16 cellular contexts compared by ENCODE assay signal in the genomic region with DNA sequence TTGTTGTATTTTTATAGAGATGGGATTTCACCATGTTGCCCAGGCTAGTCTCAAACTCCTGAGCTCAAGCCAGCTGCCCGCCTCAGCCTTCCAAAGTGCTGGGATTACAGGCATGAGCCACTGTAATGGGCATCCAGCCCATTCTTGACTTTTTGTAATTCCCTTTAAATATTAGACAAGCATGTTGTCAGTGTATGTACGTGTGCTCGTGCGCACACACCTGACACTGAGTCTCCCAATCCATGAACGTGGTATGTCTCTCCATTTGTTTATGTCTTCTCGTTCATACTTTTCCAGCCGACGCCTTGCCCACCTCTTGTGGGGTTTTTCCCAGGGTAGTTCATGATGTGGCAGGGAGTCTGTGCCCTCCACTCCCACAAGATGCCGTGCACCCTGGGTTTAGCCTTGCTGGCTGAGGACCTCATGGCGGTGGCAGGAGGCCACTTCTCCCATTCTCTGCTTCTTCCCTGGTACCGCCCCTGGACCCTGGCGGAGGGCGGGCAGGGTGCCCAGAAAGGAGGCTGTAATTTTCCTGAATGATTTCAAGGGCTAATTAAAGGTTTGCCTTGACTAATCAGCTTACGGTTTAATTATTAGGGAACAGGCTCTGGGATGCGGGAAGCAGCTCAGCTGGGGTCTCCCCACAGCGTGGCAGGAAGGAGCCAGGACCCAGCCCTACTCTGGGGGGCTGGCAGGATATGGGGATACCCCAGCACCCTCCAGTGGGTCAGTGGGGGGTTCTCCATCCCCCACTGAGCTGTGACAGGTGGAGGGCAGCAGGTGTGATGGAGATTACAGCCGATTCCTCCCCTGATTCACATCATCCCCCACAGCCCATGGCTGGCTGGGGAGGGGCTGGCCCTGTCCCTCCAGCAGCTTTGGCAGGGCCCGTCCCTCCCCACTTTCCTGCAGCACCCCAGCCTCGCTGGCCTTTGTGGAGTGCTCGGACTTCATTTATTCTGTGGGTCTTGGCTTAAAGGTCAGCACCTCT. TPM values are rescaled to one million over a fixed set of nuclear protein-coding genes. Genes with fewer than 3 reads are reported as not detected.
DNase-seq lines count a peak whose midpoint lies in the region; ATAC-seq, FAIRE-seq and TF ChIP-seq lines count a peak whose summit lies in the region.
"Had no signal": no experiment of that assay in that cellular context is flagged by ENCODE, and none has a peak within 500 bp of the region (broad histone marks: within the 10 kb centered on the region; RNA-seq: fewer than 3 reads in every experiment).

No MANE protein-coding gene starts in this region.

- H2BK120ac ChIP-seq in H1 (replicated peaks; ENCODE audit: low read depth, low read length) (no peak overlapping the region), neuronal stem cell (ENCODE audit: low read depth, low read length) (no peak overlapping the region)

- H3K9ac ChIP-seq in H1 (replicated peaks in 1 of 4; ENCODE audit: extremely low read depth in 1 of 4, low read depth in 3 of 4, low read length in 3 of 4) = no peak overlapping the region
- H3K9ac ChIP-seq in neuronal stem cell (ENCODE audit: low read depth, low read length, poor library complexity) = no peak overlapping the region
- H3K9ac ChIP-seq: BLaER1, GM23248 had no signal

- TF ChIP-seq RAD21 in H1 (IDR thresholded peaks at IDR 0.05 in 1 of 2, conservative IDR thresholded peaks at IDR 0.05 in 1 of 2; ENCODE audit: low read depth in 2 of 2, low read length in 2 of 2) = no peak

- H3K27me3 ChIP-seq in H7 (ENCODE audit: control insufficient read depth, insufficient read depth, low read length) (no peaks in the 10 kb centered on the region), H1 (replicated peaks in 1 of 4; ENCODE audit: control insufficient read depth in 3 of 4, extremely low read depth in 1 of 4, insufficient read depth in 3 of 4, low read length in 3 of 4) (no peaks in the 10 kb centered on the region), neuronal stem cell (ENCODE audit: control insufficient read depth in 3 of 3, insufficient read depth in 3 of 3, low read depth in 1 of 3, low read length in 3 of 3) (no peaks in the 10 kb centered on the region)
- H3K27me3 ChIP-seq: BLaER1 had no signal

- peaks cover 21 to 58% (median 42%) of the 10 kb centered on the region in 4 experiments for H3K4me1 ChIP-seq in H1 (replicated peaks in 1 of 4; ENCODE audit: control insufficient read depth in 3 of 4, insufficient read depth in 4 of 4, low read length in 3 of 4)
- H3K4me1 ChIP-seq in neuronal stem cell (ENCODE audit: control insufficient read depth in 2 of 2, insufficient read depth in 1 of 2, low read depth in 1 of 2, low read length in 2 of 2) = peaks cover 17 to 28% of the 10 kb centered on the region in 2 donors
- H3K4me1 ChIP-seq: psoas muscle had no signal

- H3K27ac Mint-ChIP-seq in natural killer cell treated with Interleukin-12 subunit alpha and Interleukin-12 subunit beta and Interleukin-15 and Interleukin-18, amount 100 ng/mL, for 72 hours = no peak overlapping the region
- H3K27ac Mint-ChIP-seq: activated naive CD8-positive, alpha-beta T cell treated with anti-CD3 and anti-CD28 coated beads, Interleukin-2, amount 50 U/mL, for 24 hours had no signal

- DNase-seq in H7 (peak; percentile 62), NCI-H345 treated with DMSO at 0.1 percent for 48 hours (lab: John Stamatoyannopoulos, UW; ENCODE audit: unreplicated experiment) (peak; percentile 40), H1 (ENCODE audit: low read depth in 1 of 2, low spot score in 2 of 2) (no peak), neuronal stem cell (ENCODE audit: low spot score) (no peak), NCI-H2107 treated with DMSO at 0.1 percent for 48 hours (lab: John Stamatoyannopoulos, UW; ENCODE audit: unreplicated experiment) (no peak), omental fat pad (ENCODE audit: low spot score) (no peak)
- no peak for DNase-seq in natural killer cell treated with Interleukin-12 subunit alpha and Interleukin-12 subunit beta and Interleukin-15 and Interleukin-18, amount 100 ng/mL, for 72 hours (ENCODE audit: low spot score)
- no peak for DNase-seq in activated CD4-positive, alpha-beta T cell treated with anti-CD3 and anti-CD28 coated beads, Interleukin-2, amount 50 U/mL, for 48 hours
- DNase-seq: activated naive CD8-positive, alpha-beta T cell treated with anti-CD3 and anti-CD28 coated beads, Interleukin-2, amount 50 U/mL, for 24 hours; dermis blood vessel endothelial cell; EL; GM23248; psoas muscle; SW 1271 had no signal

- ATAC-seq in natural killer cell treated with Interleukin-12 subunit alpha and Interleukin-12 subunit beta and Interleukin-15 and Interleukin-18, amount 100 ng/mL, for 72 hours = no peak
- ATAC-seq in omental fat pad (ENCODE audit: low FRiP score) = no peak
- ATAC-seq: activated naive CD8-positive, alpha-beta T cell treated with anti-CD3 and anti-CD28 coated beads, Interleukin-2, amount 50 U/mL, for 24 hours; psoas muscle had no signal

- peak overlapping the region; percentile 80 for H3K4ac ChIP-seq in H1 (replicated peaks; ENCODE audit: insufficient read length, low read depth, low read length)
- H3K4ac ChIP-seq in neuronal stem cell (ENCODE audit: low read length) = peak overlapping the region; percentile 57

- no peak overlapping the region for H3K23ac ChIP-seq in H1 (ENCODE audit: insufficient read length)
- H3K23ac ChIP-seq in neuronal stem cell (ENCODE audit: low read depth, low read length, poor library complexity) = peak overlapping the region; percentile 8

- WGBS in H1 (ENCODE audit: extremely low coverage in 1 of 2, insufficient coverage in 1 of 2, insufficient read length in 1 of 2, insufficient replicate concordance in 2 of 2, low coverage in 1 of 2, low lambda C conversion rate in 2 of 2, missing lambda C conversion rate in 1 of 2), 2 experiments = 78% methylated on average over 20 of the region's 20 CpGs; no CpG with 5 or more reads in 1 of the 2 experiments
- WGBS in neuronal stem cell (ENCODE audit: extremely low coverage in 2 of 2, insufficient read length in 2 of 2, insufficient replicate concordance in 1 of 2), 2 donors = no CpG with 5 or more reads among the region's 20 CpGs

- peaks cover 2 to 8% of the 10 kb centered on the region in 2 experiments for H4K20me1 ChIP-seq in H1 (replicated peaks in 1 of 2; ENCODE audit: control insufficient read depth in 1 of 2, insufficient read depth in 2 of 2, low read length in 2 of 2)

- POLR2A ChIA-PET in H1 (lab: Charles Lee; ENCODE audit: partially characterized antibody) = interaction anchor here (0.7 to 2.2 kb wide), 7 partner anchors 9 to 29 kb away, joined by 3 to 9 read pairs (median 3); partner anchors contain the start of gene PAK4

- no peaks in the 10 kb centered on the region for H3K9me3 Mint-ChIP-seq in natural killer cell treated with Interleukin-12 subunit alpha and Interleukin-12 subunit beta and Interleukin-15 and Interleukin-18, amount 100 ng/mL, for 72 hours
- H3K9me3 Mint-ChIP-seq: activated naive CD8-positive, alpha-beta T cell treated with anti-CD3 and anti-CD28 coated beads, Interleukin-2, amount 50 U/mL, for 24 hours had no signal

- H3K9me3 ChIP-seq in H1 (ENCODE audit: insufficient read depth in 2 of 2, low read depth in 1 of 2, low read length in 1 of 2) (no peaks in the 10 kb centered on the region), neuronal stem cell (replicated peaks in 1 of 2; ENCODE audit: control insufficient read depth in 2 of 2, insufficient read depth in 1 of 2, low read depth in 1 of 2, low read length in 2 of 2) (no peaks in the 10 kb centered on the region)
- H3K9me3 ChIP-seq: BLaER1, psoas muscle had no signal

- no peak for TF ChIP-seq POLR2A in H1 (IDR thresholded peaks at IDR 0.05; ENCODE audit: control extremely low read depth in 1 of 2, low read depth in 2 of 2, low read length in 2 of 2)

- peaks cover 0 to 22% of the 10 kb centered on the region in 2 donors for H3K4me1 Mint-ChIP-seq in natural killer cell treated with Interleukin-12 subunit alpha and Interleukin-12 subunit beta and Interleukin-15 and Interleukin-18, amount 100 ng/mL, for 72 hours (ENCODE audit: low read depth in 2 of 2)

- peak overlapping the region; percentile 88; the same call in 1 of the 2 replicates for H2BK5ac ChIP-seq in H1 (ENCODE audit: low read depth, low read length)
- peak overlapping the region; percentile 77 for H2BK5ac ChIP-seq in neuronal stem cell (ENCODE audit: low read length)

- peak overlapping the region; percentile 95; the same call in 1 of the 2 replicates for H2BK12ac ChIP-seq in H1 (ENCODE audit: low read depth, low read length)
- peak overlapping the region; percentile 1 for H2BK12ac ChIP-seq in neuronal stem cell (ENCODE audit: low read length)

- FAIRE-seq in H1 (lab: Jason Lieb, UNC) = no peak
- FAIRE-seq: GM12892 had no signal

- H3K14ac ChIP-seq in H1 (ENCODE audit: insufficient read length) = no peak overlapping the region
- peak overlapping the region; percentile 77 for H3K14ac ChIP-seq in neuronal stem cell (ENCODE audit: low read length)

- H3K27ac ChIP-seq in H1 (ENCODE audit: low read depth, low read length) (peak overlapping the region; percentile 21; the same call in 1 of the 2 replicates), neuronal stem cell (replicated peaks; ENCODE audit: low read length) (peak overlapping the region; percentile 78)
- H3K27ac ChIP-seq: GM23248, psoas muscle had no signal

- peak overlapping the region; percentile 92 for H2BK15ac ChIP-seq in H1 (ENCODE audit: low read length)
- peak overlapping the region; percentile 73 for H2BK15ac ChIP-seq in neuronal stem cell (ENCODE audit: low read length)

- TF ChIP-seq CTCF in H1 (IDR thresholded peaks at IDR 0.05; ENCODE audit: control extremely low read depth in 1 of 3, insufficient read depth in 1 of 3, low read depth in 1 of 3, low read length in 3 of 3) = no peak
- no peak for TF ChIP-seq CTCF in omental fat pad (IDR thresholded peaks at IDR 0.05)

- CTCF ChIA-PET in H1 (lab: Charles Lee; ENCODE audit: partially characterized antibody) = interaction anchor here (1.3 to 2.7 kb wide), 4 partner anchors 14 to 37 kb away, joined by 3 to 8 read pairs (median 4); no protein-coding TSS in a partner anchor

- H3K23me2 ChIP-seq in H1 (ENCODE audit: low read depth, low read length) = no peaks in the 10 kb centered on the region; the same call in 1 of the 2 replicates

- H3K79me2 ChIP-seq in H1 (ENCODE audit: control insufficient read depth in 1 of 2, insufficient read depth in 2 of 2, low read length in 2 of 2) = peaks cover 2 to 89% of the 10 kb centered on the region in 2 experiments; a peak in 3 of 4 replicates

- H3K56ac ChIP-seq in H1 (replicated peaks; ENCODE audit: insufficient read length, low read depth, low read length) = no peak overlapping the region

- H3K36me3 ChIP-seq in H7 (replicated peaks; ENCODE audit: control insufficient read depth, insufficient read depth, low read length) (no peaks in the 10 kb centered on the region), H1 (ENCODE audit: control insufficient read depth in 2 of 4, insufficient read depth in 4 of 4, low read length in 3 of 4) (no peaks in the 10 kb centered on the region), neuronal stem cell (replicated peaks in 1 of 2; ENCODE audit: control insufficient read depth in 2 of 2, insufficient read depth in 2 of 2, low read length in 2 of 2) (no peaks in the 10 kb centered on the region)

- H2AFZ ChIP-seq in H1 (ENCODE audit: low read length) (no peak overlapping the region), neuronal stem cell (ENCODE audit: low read length) (no peak overlapping the region)
- H2AFZ ChIP-seq: GM23248 had no signal

- no peaks in the 10 kb centered on the region for H3K27me3 Mint-ChIP-seq in natural killer cell treated with Interleukin-12 subunit alpha and Interleukin-12 subunit beta and Interleukin-15 and Interleukin-18, amount 100 ng/mL, for 72 hours
- H3K27me3 Mint-ChIP-seq: activated naive CD8-positive, alpha-beta T cell treated with anti-CD3 and anti-CD28 coated beads, Interleukin-2, amount 50 U/mL, for 24 hours had no signal

- no peak overlapping the region for H3K4me3 ChIP-seq in H7 (ENCODE audit: insufficient read depth, low read depth, low read length)
- peak overlapping the region in 1 of 4 experiments; percentile 22; a peak in 1 of 8 replicates for H3K4me3 ChIP-seq in H1 (ENCODE audit: extremely low read depth in 1 of 4, insufficient read depth in 2 of 4, low read depth in 3 of 4, low read length in 4 of 4)
- no peak overlapping the region for H3K4me3 ChIP-seq in neuronal stem cell (ENCODE audit: low read length in 2 of 2)
- H3K4me3 ChIP-seq: BLaER1, GM23248, psoas muscle had no signal

- no peak for TF ChIP-seq EP300 in H1 (IDR thresholded peaks at IDR 0.05; ENCODE audit: borderline replicate concordance in 1 of 2, low read depth in 2 of 2, low read length in 2 of 2)

- H3K4me2 ChIP-seq in H1 (ENCODE audit: insufficient read depth in 1 of 2, low read depth in 2 of 2, low read length in 2 of 2) (peak overlapping the region; percentile 49 to 68), neuronal stem cell (ENCODE audit: insufficient read depth, low read length, poor library complexity, severe bottlenecking) (peak overlapping the region; percentile 30)

- H4K5ac ChIP-seq in H1 (ENCODE audit: insufficient read length, low read depth, low read length) = no peak overlapping the region

- peaks cover 37% of the 10 kb centered on the region for H3K79me1 ChIP-seq in H1 (ENCODE audit: low read depth, low read length)
- H3K79me1 ChIP-seq in neuronal stem cell (ENCODE audit: low read depth, low read length) = peaks cover 10% of the 10 kb centered on the region

- H3K36me3 Mint-ChIP-seq in natural killer cell treated with Interleukin-12 subunit alpha and Interleukin-12 subunit beta and Interleukin-15 and Interleukin-18, amount 100 ng/mL, for 72 hours = no peaks in the 10 kb centered on the region

- H4K8ac ChIP-seq in H1 (ENCODE audit: extremely low read depth, insufficient read depth, low read length) (peak overlapping the region; percentile 7; the same call in 1 of the 2 replicates), neuronal stem cell (ENCODE audit: low read depth, low read length) (no peak overlapping the region)

- H4K91ac ChIP-seq in H1 (replicated peaks; ENCODE audit: insufficient read length, low read length) (peak overlapping the region; percentile 57), neuronal stem cell (ENCODE audit: low read depth, low read length, poor library complexity) (peak overlapping the region; percentile 92)

- H3K18ac ChIP-seq in H1 (ENCODE audit: extremely low read depth, low read length) (peak overlapping the region; percentile 87), neuronal stem cell (ENCODE audit: low read length) (peak overlapping the region; percentile 90)

- H2AK5ac ChIP-seq in H1 (ENCODE audit: low read depth, low read length) (peak overlapping the region; percentile 75; the same call in 1 of the 2 replicates), neuronal stem cell (ENCODE audit: low read depth, low read length) (peak overlapping the region; percentile 65)

- H2BK20ac ChIP-seq in H1 (ENCODE audit: low read length) = peak overlapping the region; percentile 93

- no peak overlapping the region for H3K4me3 Mint-ChIP-seq in natural killer cell treated with Interleukin-12 subunit alpha and Interleukin-12 subunit beta and Interleukin-15 and Interleukin-18, amount 100 ng/mL, for 72 hours
- H3K4me3 Mint-ChIP-seq: activated naive CD8-positive, alpha-beta T cell treated with anti-CD3 and anti-CD28 coated beads, Interleukin-2, amount 50 U/mL, for 24 hours had no signal

RNA-seq across cellular contexts. Expression of gene PAK4, which starts 12.9 kb away (rescaled TPM):
- total RNA-seq in H7 (2014; rRNA removed; shearing (Covaris generic)) = 14.0 and 15.6 TPM in 2 replicates
- 64.4 and 67.6 TPM in 2 replicates for total RNA-seq in H1 (2021; fragmentation: NEBNext Ultra II Directional; extraction: Animal tissue kit (Norgen Biotek cat#: 25700))
- polyA plus RNA-seq in H1 (2011; rRNA removed) = 50.7 and 107 TPM in 2 replicates
- 55.5 TPM for polyA plus RNA-seq in H1 (2011; cell fraction: cytosol; rRNA removed)
- 89.7 TPM for polyA plus RNA-seq in H1 (2011; cell fraction: nucleus; rRNA removed)
- 40.5 to 57.3 TPM (median 53.1 TPM) in 4 replicates for polyA plus RNA-seq in H1 (2012, experiment 1 of 2)
- polyA plus RNA-seq in H1 (2012, experiment 2 of 2) = 64.2 TPM
- 47.5 TPM for polyA plus RNA-seq in H1 (2013, experiment 1 of 2)
- 47.5 TPM for polyA plus RNA-seq in H1 (2013, experiment 2 of 2)
- polyA minus RNA-seq in H1 (2011; rRNA and poly(A)+ RNA removed) = 17.7 and 25.9 TPM in 2 replicates
- 39.9 TPM for polyA minus RNA-seq in H1 (2011; cell fraction: cytosol; rRNA and poly(A)+ RNA removed)
- 22.8 TPM for polyA minus RNA-seq in H1 (2011; cell fraction: nucleus; rRNA and poly(A)+ RNA removed)
- polyA plus RNA-seq in neuronal stem cell (2013, experiment 1 of 2) = 102 TPM
- 96.5 TPM for polyA plus RNA-seq in neuronal stem cell (2013, experiment 2 of 2)
- total RNA-seq in natural killer cell treated with Interleukin-12 subunit alpha and Interleukin-12 subunit beta and Interleukin-15 and Interleukin-18, amount 100 ng/mL, for 72 hours = 10 to 100 TPM; 18.3 to 22.9 TPM
- total RNA-seq in omental fat pad = 1 to 10 TPM; 4.6 to 9.8 (median 6.3) TPM

RNA-seq across cellular contexts. Expression of gene ACP7, which starts 54.3 kb away (rescaled TPM):
- 0.14 TPM in 1 of 2 replicates, not detected in the other for total RNA-seq in H7 (2014; rRNA removed; shearing (Covaris generic))
- 0.50 and 0.98 TPM in 2 replicates for total RNA-seq in H1 (2021; fragmentation: NEBNext Ultra II Directional; extraction: Animal tissue kit (Norgen Biotek cat#: 25700))
- 0.27 and 0.58 TPM in 2 replicates for polyA plus RNA-seq in H1 (2011; rRNA removed)
- polyA plus RNA-seq in H1 (2011; cell fraction: cytosol; rRNA removed) = 0.36 TPM
- polyA plus RNA-seq in H1 (2011; cell fraction: nucleus; rRNA removed) = 0.83 TPM
- 0.55 to 0.78 TPM (median 0.67 TPM) in 4 replicates for polyA plus RNA-seq in H1 (2012, experiment 1 of 2)
- 0.45 TPM for polyA plus RNA-seq in H1 (2012, experiment 2 of 2)
- polyA plus RNA-seq in H1 (2013, experiment 1 of 2) = 0.30 TPM
- polyA plus RNA-seq in H1 (2013, experiment 2 of 2) = 0.29 TPM
- 0.19 and 0.76 TPM in 2 replicates for polyA minus RNA-seq in H1 (2011; rRNA and poly(A)+ RNA removed)
- not detected for polyA minus RNA-seq in H1 (2011; cell fraction: cytosol; rRNA and poly(A)+ RNA removed)
- polyA minus RNA-seq in H1 (2011; cell fraction: nucleus; rRNA and poly(A)+ RNA removed) = 0.70 TPM
- polyA plus RNA-seq in neuronal stem cell (2013, experiment 1 of 2) = not detected
- polyA plus RNA-seq in neuronal stem cell (2013, experiment 2 of 2) = not detected
- under 1 TPM in 1 of 2 donors, not detected in 1; 0.36 TPM for total RNA-seq in natural killer cell treated with Interleukin-12 subunit alpha and Interleukin-12 subunit beta and Interleukin-15 and Interleukin-18, amount 100 ng/mL, for 72 hours
- not detected for total RNA-seq in omental fat pad
- total RNA-seq: dermis blood vessel endothelial cell, GM23248, psoas muscle had no signal

RNA-seq across cellular contexts. Expression of gene NCCRP1, which starts 58.2 kb away (rescaled TPM):
- not detected in 2 replicates for total RNA-seq in H7 (2014; rRNA removed; shearing (Covaris generic))
- total RNA-seq in H1 (2021; fragmentation: NEBNext Ultra II Directional; extraction: Animal tissue kit (Norgen Biotek cat#: 25700)) = 2.8 and 3.2 TPM in 2 replicates
- 7.9 and 11.2 TPM in 2 replicates for polyA plus RNA-seq in H1 (2011; rRNA removed)
- polyA plus RNA-seq in H1 (2011; cell fraction: cytosol; rRNA removed) = 3.8 TPM
- 3.1 TPM for polyA plus RNA-seq in H1 (2011; cell fraction: nucleus; rRNA removed)
- polyA plus RNA-seq in H1 (2012, experiment 1 of 2) = 1.9 to 4.0 TPM (median 2.6 TPM) in 4 replicates
- polyA plus RNA-seq in H1 (2012, experiment 2 of 2) = 2.5 TPM
- 2.1 TPM for polyA plus RNA-seq in H1 (2013, experiment 1 of 2)
- 2.4 TPM for polyA plus RNA-seq in H1 (2013, experiment 2 of 2)
- 1.7 and 3.1 TPM in 2 replicates for polyA minus RNA-seq in H1 (2011; rRNA and poly(A)+ RNA removed)
- polyA minus RNA-seq in H1 (2011; cell fraction: cytosol; rRNA and poly(A)+ RNA removed) = 2.6 TPM
- 1.00 TPM for polyA minus RNA-seq in H1 (2011; cell fraction: nucleus; rRNA and poly(A)+ RNA removed)
- polyA plus RNA-seq in neuronal stem cell (2013, experiment 1 of 2) = 2.0 TPM
- polyA plus RNA-seq in neuronal stem cell (2013, experiment 2 of 2) = 1.6 TPM
- total RNA-seq in natural killer cell treated with Interleukin-12 subunit alpha and Interleukin-12 subunit beta and Interleukin-15 and Interleukin-18, amount 100 ng/mL, for 72 hours = not detected
- total RNA-seq in omental fat pad = under 1 TPM in 1 of 4 donors, not detected in 3; 0.46 TPM
- total RNA-seq: dermis blood vessel endothelial cell, GM23248 had no signal
- polyA plus RNA-seq: GM23248 had no signal

Comparison
In these comparisons a context has a peak if more than half of its experiments do, and no peak if none do; other contexts are left out.
1. DNase-seq: peak in H7 (single experiment) and NCI-H345 treated with DMSO at 0.1 percent for 48 hours (single experiment); none in H1 (0 of 2), neuronal stem cell (single experiment), natural killer cell treated with Interleukin-12 subunit alpha and Interleukin-12 subunit beta and Interleukin-15 and Interleukin-18, amount 100 ng/mL, for 72 hours (single experiment), activated CD4-positive, alpha-beta T cell treated with anti-CD3 and anti-CD28 coated beads, Interleukin-2, amount 50 U/mL, for 48 hours (0 of 2), NCI-H2107 treated with DMSO at 0.1 percent for 48 hours (single experiment) and omental fat pad (single experiment).